ENCODE assay signal across 14 cellular contexts in the genomic region with DNA sequence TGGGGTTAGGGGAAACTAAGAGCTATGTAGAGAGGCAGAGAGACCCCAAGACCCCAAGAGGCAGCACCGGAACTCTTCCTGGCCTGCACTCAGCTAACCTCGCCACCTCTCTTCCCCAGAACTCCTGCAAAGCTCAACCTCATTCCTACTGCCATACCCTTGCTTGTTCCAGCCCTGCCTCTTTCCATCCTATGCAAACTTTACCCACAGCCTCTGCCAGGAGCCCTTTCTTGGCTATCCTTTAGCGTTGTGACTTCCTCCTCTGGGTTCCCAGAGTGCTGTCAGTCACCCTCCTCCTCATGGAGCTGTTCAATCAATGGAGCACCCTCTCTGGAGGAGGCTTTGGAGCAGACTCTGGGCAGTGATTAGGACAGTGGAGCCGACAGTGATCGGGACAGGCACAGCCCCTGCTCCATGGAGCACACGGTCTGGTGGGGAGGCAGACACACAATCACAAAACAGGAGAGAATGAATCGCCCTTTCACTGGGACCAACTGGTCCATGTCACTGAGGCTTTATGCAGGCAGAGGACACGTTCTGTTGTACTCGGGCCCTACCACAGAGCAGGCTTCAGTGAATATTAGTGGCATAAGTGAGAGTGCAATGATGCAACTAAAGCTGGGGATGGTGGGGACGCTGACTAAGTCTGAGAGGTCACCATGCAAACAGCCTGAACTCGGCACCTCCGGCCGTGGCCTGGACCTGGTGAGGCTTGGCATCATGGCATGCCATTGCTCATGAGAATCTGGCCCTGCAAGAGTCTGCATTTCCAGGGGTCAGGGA. TPM values are rescaled to one million over a fixed set of nuclear protein-coding genes. Genes with fewer than 3 reads are reported as not detected.
DNase-seq lines count a peak whose midpoint lies in the region; ATAC-seq and TF ChIP-seq lines count a peak whose summit lies in the region.
"Had no signal": no experiment of that assay in that cellular context is flagged by ENCODE, and none has a peak within 500 bp of the region (broad histone marks: within the 10 kb centered on the region; RNA-seq: fewer than 3 reads in every experiment).

No MANE protein-coding gene starts in this region.

- no peak overlapping the region for H3K27ac ChIP-seq in IMR-90 (ENCODE audit: insufficient read depth, low read length)
- peak overlapping the region; percentile 98 to 100 for H3K27ac ChIP-seq in esophagus (ENCODE audit: low read depth in 2 of 2, low read length in 1 of 2)
- no peak overlapping the region for H3K27ac ChIP-seq in right cardiac atrium (ENCODE audit: low read length)
- no peak overlapping the region for H3K27ac ChIP-seq in GM23248
- H3K27ac ChIP-seq: cardiac muscle cell, heart right ventricle, parathyroid adenoma had no signal

- H4K91ac ChIP-seq in IMR-90 (ENCODE audit: insufficient read depth, low read depth, low read length), result no peak overlapping the region

- 0 out of 2 replicates have a peak overlapping the region, but pooled peaks have one; percentile 3 for H3K23ac ChIP-seq in IMR-90 (ENCODE audit: low read depth, low read length)

- H3K9me2 ChIP-seq in GM23248 (ENCODE audit: insufficient read depth), result no peaks in the 10 kb centered on the region

- H2BK120ac ChIP-seq in IMR-90 (ENCODE audit: low read depth, low read length), result no peak overlapping the region

- no peaks in the 10 kb centered on the region for H3K79me1 ChIP-seq in IMR-90 (ENCODE audit: low read depth in 1 of 2, low read length in 2 of 2)

- H3K36me3 ChIP-seq in IMR-90 (ENCODE audit: control insufficient read depth, insufficient read depth, low read length) (no peaks in the 10 kb centered on the region), esophagus (ENCODE audit: control insufficient read depth in 2 of 2, insufficient read depth in 2 of 2, low read length in 1 of 2) (no peaks in the 10 kb centered on the region), GM23248 (ENCODE audit: low read depth) (no peaks in the 10 kb centered on the region)
- H3K36me3 ChIP-seq: cardiac muscle cell, heart right ventricle had no signal

- no peaks in the 10 kb centered on the region for H3K9me3 Mint-ChIP-seq in stimulated activated naive B cell treated with anti-CD40 and anti-IgM and Interleukin-4, amounts not matched to agents 10 μg/mL and 1 μg/mL and 100 μg/mL, for 72 hours
- H3K9me3 Mint-ChIP-seq: activated CD4-positive, alpha-beta T cell treated with anti-CD3 and anti-CD28 coated beads, Interleukin-2, amount 10 ng/mL, durations not matched to agents 24 days and 14 days; memory B cell had no signal

- no peaks in the 10 kb centered on the region for H4K20me1 ChIP-seq in IMR-90 (ENCODE audit: insufficient read depth, low read length)
- H4K20me1 ChIP-seq in GM23248 (ENCODE audit: insufficient read depth), result no peaks in the 10 kb centered on the region

- dilution Hi-C loops in IMR-90 (cut with HindIII; ENCODE audit: low sequenced_read_pairs, unreplicated experiment), result no loop called here

- H4K8ac ChIP-seq in IMR-90 (ENCODE audit: low read depth in 2 of 2, low read length in 2 of 2), result no peak overlapping the region

- no peaks in the 10 kb centered on the region for H3K9me3 ChIP-seq in IMR-90 (ENCODE audit: control insufficient read depth, insufficient read depth, low read length)
- no peaks in the 10 kb centered on the region for H3K9me3 ChIP-seq in esophagus (ENCODE audit: control insufficient read depth in 2 of 2, insufficient read depth in 1 of 2, low read depth in 1 of 2, low read length in 1 of 2)
- no peaks in the 10 kb centered on the region for H3K9me3 ChIP-seq in right cardiac atrium (ENCODE audit: control insufficient read depth, low read length)
- no peaks in the 10 kb centered on the region for H3K9me3 ChIP-seq in GM23248 (ENCODE audit: low read depth)
- H3K9me3 ChIP-seq: heart right ventricle had no signal

- DNase-seq in IMR-90 (no peak), right cardiac atrium (no peak), DMS53 (lab: John Stamatoyannopoulos, UW) (no peak), GM23248 (no peak)
- DNase-seq in stimulated activated naive B cell treated with anti-CD40 and anti-IgM and Interleukin-4, amounts not matched to agents 10 μg/mL and 1 μg/mL and 100 μg/mL, for 72 hours, result no peak
- DNase-seq: activated CD4-positive, alpha-beta T cell treated with anti-CD3 and anti-CD28 coated beads, Interleukin-2, amount 10 ng/mL, durations not matched to agents 24 days and 14 days; heart right ventricle; NCI-H1092 treated with DMSO at 0.1 percent for 48 hours; stimulated activated naive CD8-positive, alpha-beta T cell treated with anti-CD3 and anti-CD28 coated beads, Interleukin-15, Interleukin-2, amounts not matched to agents 100 U/mL and 50 U/mL, for 24 hours had no signal

- H2AFZ ChIP-seq in IMR-90 (replicated peaks; ENCODE audit: low read length, poor library complexity), result no peak overlapping the region
- H2AFZ ChIP-seq in GM23248, result no peak overlapping the region
- H2AFZ ChIP-seq: parathyroid adenoma had no signal

- H3K27me3 ChIP-seq in IMR-90 (ENCODE audit: control insufficient read depth, insufficient read depth, low read length) (peaks cover 13% of the 10 kb centered on the region; the same call in 1 of the 2 replicates), esophagus (ENCODE audit: control insufficient read depth in 1 of 2, insufficient read depth in 2 of 2, low read length in 2 of 2) (no peaks in the 10 kb centered on the region), right cardiac atrium (ENCODE audit: control insufficient read depth, insufficient read depth) (no peaks in the 10 kb centered on the region), GM23248 (replicated peaks; ENCODE audit: insufficient read depth) (no peaks in the 10 kb centered on the region)
- H3K27me3 ChIP-seq: cardiac muscle cell, heart right ventricle had no signal

- no peak overlapping the region for H3K4ac ChIP-seq in IMR-90 (ENCODE audit: low read depth, low read length)

- no peak overlapping the region for H3K56ac ChIP-seq in IMR-90 (ENCODE audit: extremely low read depth, insufficient read depth, low read length)

- CTCF ChIA-PET in IMR-90 (lab: Yijun Ruan, JAX), result interaction anchor here (1.0 kb wide), 1 partner anchor 49 kb away, joined by 3 read pairs; no protein-coding TSS in a partner anchor

- H2BK20ac ChIP-seq in IMR-90 (ENCODE audit: low read depth, low read length), result no peak overlapping the region

- in situ Hi-C loops in IMR-90 (cut with MboI; ENCODE audit: low sequenced_read_pairs) (no loop called here), GM23248 (cut with MboI) (no loop called here)

- no peaks in the 10 kb centered on the region for H3K79me2 ChIP-seq in GM23248 (ENCODE audit: insufficient read depth)
- H3K79me2 ChIP-seq: parathyroid adenoma had no signal

- H3K27me3 Mint-ChIP-seq in stimulated activated naive B cell treated with anti-CD40 and anti-IgM and Interleukin-4, amounts not matched to agents 10 μg/mL and 1 μg/mL and 100 μg/mL, for 72 hours, result no peaks in the 10 kb centered on the region
- H3K27me3 Mint-ChIP-seq: memory B cell had no signal

- H3K4me1 ChIP-seq in IMR-90 (ENCODE audit: control insufficient read depth, insufficient read depth, low read length) (no peaks in the 10 kb centered on the region), esophagus (ENCODE audit: control insufficient read depth in 2 of 2, insufficient read depth in 2 of 2, low read length in 1 of 2) (peaks cover 8 to 41% of the 10 kb centered on the region in 2 donors), right cardiac atrium (ENCODE audit: control insufficient read depth, insufficient read depth, low read length) (no peaks in the 10 kb centered on the region), GM23248 (ENCODE audit: insufficient read depth) (peaks cover 10% of the 10 kb centered on the region)

- WGBS in IMR-90 (ENCODE audit: extremely low coverage in 2 of 2, insufficient read length in 1 of 2), 2 experiments, result 62% methylated on average over 11 of the region's 13 CpGs; no CpG with 5 or more reads in 1 of the 2 experiments
- WGBS in esophagus, 2 donors, result 62 to 65% methylated on average over 13 of the region's 13 CpGs
- WGBS in right cardiac atrium, result 85% methylated on average over 13 of the region's 13 CpGs
- 70 to 74% methylated on average over 13 of the region's 13 CpGs for WGBS in GM23248 (ENCODE audit: low coverage in 1 of 2, low lambda C conversion rate in 2 of 2, missing lambda C conversion rate in 2 of 2), 2 experiments

- intact Hi-C loops in IMR-90 (cut with micrococcal nuclease), result no loop called here
- intact Hi-C loops in right cardiac atrium (cut with DNase I), result no loop called here

- ATAC-seq in GM19351 (IDR thresholded peaks at IDR 0.05; ENCODE audit: unreplicated experiment) (peak; percentile 88), IMR-90 (ENCODE audit: low read depth) (no peak), right cardiac atrium (no peak)
- peak in 1 of 2 donors; percentile 37 for ATAC-seq in stimulated activated naive B cell treated with anti-CD40 and anti-IgM and Interleukin-4, amounts not matched to agents 10 μg/mL and 1 μg/mL and 100 μg/mL, for 72 hours (replicated peaks)
- ATAC-seq: heart right ventricle; stimulated activated naive CD8-positive, alpha-beta T cell treated with anti-CD3 and anti-CD28 coated beads, Interleukin-15, Interleukin-2, amounts not matched to agents 100 U/mL and 50 U/mL, for 24 hours had no signal

- no peak overlapping the region; the same call in 1 of the 2 replicates for H3K14ac ChIP-seq in IMR-90 (replicated peaks; ENCODE audit: low read depth, low read length)

- no peak overlapping the region for H3K9ac ChIP-seq in IMR-90 (ENCODE audit: low read depth, low read length)
- no peak overlapping the region for H3K9ac ChIP-seq in GM23248
- H3K9ac ChIP-seq: parathyroid adenoma had no signal

- H4K5ac ChIP-seq in IMR-90 (ENCODE audit: low read depth, low read length), result no peak overlapping the region

- no peak overlapping the region for H3K4me3 Mint-ChIP-seq in stimulated activated naive B cell treated with anti-CD40 and anti-IgM and Interleukin-4, amounts not matched to agents 10 μg/mL and 1 μg/mL and 100 μg/mL, for 72 hours
- H3K4me3 Mint-ChIP-seq: activated CD4-positive, alpha-beta T cell treated with anti-CD3 and anti-CD28 coated beads, Interleukin-2, amount 10 ng/mL, durations not matched to agents 24 days and 14 days; memory B cell had no signal

- no peak overlapping the region for H2AK5ac ChIP-seq in IMR-90 (ENCODE audit: low read depth, low read length)

- H3K18ac ChIP-seq in IMR-90 (ENCODE audit: low read depth, low read length), result no peak overlapping the region

- no peaks in the 10 kb centered on the region for H3F3A ChIP-seq in GM23248 (ENCODE audit: insufficient read depth)

- peaks cover 28 to 34% of the 10 kb centered on the region in 2 donors for H3K4me1 Mint-ChIP-seq in stimulated activated naive B cell treated with anti-CD40 and anti-IgM and Interleukin-4, amounts not matched to agents 10 μg/mL and 1 μg/mL and 100 μg/mL, for 72 hours
- H3K4me1 Mint-ChIP-seq: activated CD4-positive, alpha-beta T cell treated with anti-CD3 and anti-CD28 coated beads, Interleukin-2, amount 10 ng/mL, durations not matched to agents 24 days and 14 days had no signal

- H3K4me2 ChIP-seq in IMR-90 (ENCODE audit: low read depth, low read length), result no peak overlapping the region
- H3K4me2 ChIP-seq in GM23248 (ENCODE audit: unreplicated experiment), result no peak overlapping the region

- no peak overlapping the region for H2AK9ac ChIP-seq in IMR-90 (replicated peaks; ENCODE audit: low read depth, low read length, poor library complexity)

- no peak for TF ChIP-seq CTCF in IMR-90 (conservative IDR thresholded peaks at IDR 0.05; ENCODE audit: low read depth, low read length)

- H2BK15ac ChIP-seq in IMR-90 (ENCODE audit: low read depth, low read length), result no peak overlapping the region

- H2BK5ac ChIP-seq in IMR-90 (ENCODE audit: low read depth, low read length, poor library complexity, severe bottlenecking), result no peak overlapping the region

- POLR2A ChIA-PET in IMR-90 (lab: Charles Lee; ENCODE audit: unreplicated experiment), result no interaction called here

- no peaks in the 10 kb centered on the region for H3K36me3 Mint-ChIP-seq in stimulated activated naive B cell treated with anti-CD40 and anti-IgM and Interleukin-4, amounts not matched to agents 10 μg/mL and 1 μg/mL and 100 μg/mL, for 72 hours
- H3K36me3 Mint-ChIP-seq: memory B cell had no signal

- peak overlapping the region; percentile 33 for H3K27ac Mint-ChIP-seq in stimulated activated naive B cell treated with anti-CD40 and anti-IgM and Interleukin-4, amounts not matched to agents 10 μg/mL and 1 μg/mL and 100 μg/mL, for 72 hours
- H3K27ac Mint-ChIP-seq: activated CD4-positive, alpha-beta T cell treated with anti-CD3 and anti-CD28 coated beads, Interleukin-2, amount 10 ng/mL, durations not matched to agents 24 days and 14 days; memory B cell had no signal

- TF ChIP-seq POLR2A in IMR-90 (IDR thresholded peaks at IDR 0.05; ENCODE audit: low read depth, low read length), result no peak

- H3K9me1 ChIP-seq in IMR-90 (ENCODE audit: insufficient read depth, low read length), result no peaks in the 10 kb centered on the region; the same call in 1 of the 2 replicates

- no TSS peak for BruUV-seq in IMR-90 (replicated peaks; lab: Mats Ljungman, UMichigan)

- no peak for TF ChIP-seq RAD21 in IMR-90 (IDR thresholded peaks at IDR 0.05; ENCODE audit: low read length)

- H3K4me3 ChIP-seq in IMR-90 (ENCODE audit: insufficient read depth, low read depth, low read length) (no peak overlapping the region), esophagus (ENCODE audit: low read depth in 1 of 2, low read length in 2 of 2) (no peak overlapping the region), right cardiac atrium (ENCODE audit: low read length) (no peak overlapping the region), GM23248 (no peak overlapping the region)
- H3K4me3 ChIP-seq: cardiac muscle cell, heart right ventricle had no signal

RNA-seq across cellular contexts. Expression of a gene that starts 24.6 kb away (rescaled TPM):
- not detected in 2 replicates for total RNA-seq in IMR-90 (2012; rRNA removed)
- 0.06 TPM in 1 of 2 replicates, not detected in the other for polyA plus RNA-seq in IMR-90 (2012; rRNA removed)
- polyA plus RNA-seq in IMR-90 (2012; cell fraction: cytosol; rRNA removed), result 0.02 TPM in 1 of 2 replicates, not detected in the other
- 0.07 TPM in 1 of 2 replicates, not detected in the other for polyA plus RNA-seq in IMR-90 (2012; cell fraction: nucleus; rRNA removed; ENCODE audit: low replicate concordance)
- 10 to 100 TPM; 17.8 to 26.0 TPM for polyA plus RNA-seq in esophagus
- 10 to 100 TPM in 1 of 4 donors, 1 to 10 TPM in 3; 5.5 to 15.1 (median 9.2) TPM for total RNA-seq in right cardiac atrium
- 5.4 TPM for polyA plus RNA-seq in right cardiac atrium
- not detected in 2 replicates for total RNA-seq in GM23248 (2014; rRNA removed; shearing (Covaris generic))
- polyA plus RNA-seq in GM23248 (2016; fragmentation: Nextera tagmentation; extraction: Ambion mirVana), result not detected in 2 replicates
- total RNA-seq: activated CD4-positive, alpha-beta T cell treated with anti-CD3 and anti-CD28 coated beads, Interleukin-2, amount 10 ng/mL, durations not matched to agents 24 days and 14 days had no signal

RNA-seq across cellular contexts. Expression of a gene that starts 51.3 kb away (rescaled TPM):
- total RNA-seq in IMR-90 (2012; rRNA removed), result 5.9 and 8.9 TPM in 2 replicates
- polyA plus RNA-seq in IMR-90 (2012; rRNA removed), result 16.6 and 18.7 TPM in 2 replicates
- 6.0 and 7.2 TPM in 2 replicates for polyA plus RNA-seq in IMR-90 (2012; cell fraction: cytosol; rRNA removed)
- 11.2 and 40.5 TPM in 2 replicates for polyA plus RNA-seq in IMR-90 (2012; cell fraction: nucleus; rRNA removed; ENCODE audit: low replicate concordance)
- 1 to 10 TPM; 3.7 to 4.7 TPM for polyA plus RNA-seq in esophagus
- 10 to 100 TPM; 35.4 to 54.1 (median 39.3) TPM for total RNA-seq in right cardiac atrium
- polyA plus RNA-seq in right cardiac atrium, result 12.6 TPM
- total RNA-seq in GM23248 (2014; rRNA removed; shearing (Covaris generic)), result 8.1 and 9.1 TPM in 2 replicates
- 17.6 and 19.8 TPM in 2 replicates for polyA plus RNA-seq in GM23248 (2016; fragmentation: Nextera tagmentation; extraction: Ambion mirVana)

Comparison
In these comparisons a context has a peak if more than half of its experiments do, and no peak if none do; other contexts are left out.
1. H3K27ac ChIP-seq: peak in esophagus (2 of 2); none in IMR-90 (single experiment), right cardiac atrium (single experiment) and GM23248 (single experiment).